ENCODE assay signal across 29 cellular contexts in the genomic region with DNA sequence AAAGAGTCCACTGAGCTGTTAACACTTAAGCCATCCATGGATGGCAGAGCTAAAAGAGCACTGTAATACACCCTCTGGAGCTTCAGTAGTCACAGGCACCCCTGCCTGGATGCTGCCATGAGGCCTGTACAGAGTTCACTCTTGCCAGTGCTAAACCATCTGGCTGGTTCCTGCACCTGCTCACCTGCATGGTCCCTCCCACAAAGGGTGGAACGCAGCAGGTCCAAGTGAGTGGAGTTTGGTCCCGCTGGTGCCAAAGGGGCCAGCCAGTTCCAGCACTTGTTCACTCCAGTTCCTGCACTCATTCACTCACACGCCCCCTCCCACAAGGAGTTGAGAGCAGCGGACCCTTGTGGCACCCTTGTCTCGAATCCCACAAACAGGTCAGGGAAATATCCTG.
"Had no signal": no experiment of that assay in that cellular context is flagged by ENCODE, and none has a peak within 500 bp of the region (broad histone marks: within the 10 kb centered on the region; RNA-seq: fewer than 3 reads in every experiment).

No MANE protein-coding gene starts in this region.

- DNase-seq: glutamatergic neuron; hypothalamus; immature natural killer cell; kidney; left ventricle myocardium inferior; mesendoderm; naive thymus-derived CD4-positive, alpha-beta T cell; ovary; retina; right cardiac atrium; stimulated activated CD4-positive, alpha-beta T cell treated with anti-CD3 and anti-CD28 coated beads, Interleukin-12 subunit alpha, Interleukin-12 subunit beta, amount 100 ng/mL, for 4 hours; stimulated activated CD4-positive, alpha-beta T cell treated with anti-CD3 and anti-CD28 coated beads, Interleukin-15, amount 100 ng/mL, for 24 hours; stimulated activated CD4-positive, alpha-beta T cell treated with anti-CD3 and anti-CD28 coated beads, Interleukin-2, amount 100 ng/mL, for 24 hours; stimulated activated CD4-positive, alpha-beta T cell treated with anti-CD3 and anti-CD28 coated beads, Interleukin-4, amount 100 ng/mL, for 1 hour; stimulated activated naive CD4-positive, alpha-beta T cell; stomach; testis; thyroid gland; trophoblast cell; upper lobe of right lung; uterus had no signal

- H3K4me1 ChIP-seq: heart left ventricle, left ventricle myocardium inferior, prostate gland, stomach, testis, thyroid gland, upper lobe of right lung, uterus had no signal

- H3K4me3 Mint-ChIP-seq: immature natural killer cell; mesothelial cell of epicardium; naive thymus-derived CD4-positive, alpha-beta T cell; natural killer cell treated with Interleukin-12 subunit alpha and Interleukin-12 subunit beta and Interleukin-15 and Interleukin-18, amount 100 ng/mL, for 72 hours; neural crest cell had no signal

- H3K4me3 ChIP-seq: heart left ventricle, left ventricle myocardium inferior, lung, ovary, prostate gland, skin epidermis, stomach, testis, thyroid gland, upper lobe of right lung, uterus had no signal

- H3K9me3 ChIP-seq: heart left ventricle, left ventricle myocardium inferior, ovary, prostate gland, testis, thyroid gland, upper lobe of right lung, uterus had no signal

- H3K4me1 Mint-ChIP-seq: immature natural killer cell; naive thymus-derived CD4-positive, alpha-beta T cell; neural crest cell had no signal

- H3K9me3 Mint-ChIP-seq: mesothelial cell of epicardium; natural killer cell treated with Interleukin-12 subunit alpha and Interleukin-12 subunit beta and Interleukin-15 and Interleukin-18, amount 100 ng/mL, for 72 hours; neural crest cell had no signal

- H3K36me3 ChIP-seq: heart left ventricle, left ventricle myocardium inferior, ovary, prostate gland, stomach, thyroid gland, upper lobe of right lung, uterus had no signal

- H3K36me3 Mint-ChIP-seq: immature natural killer cell; mesothelial cell of epicardium; naive thymus-derived CD4-positive, alpha-beta T cell; natural killer cell treated with Interleukin-12 subunit alpha and Interleukin-12 subunit beta and Interleukin-15 and Interleukin-18, amount 100 ng/mL, for 72 hours had no signal

- H3K27me3 Mint-ChIP-seq: naive thymus-derived CD4-positive, alpha-beta T cell; natural killer cell treated with Interleukin-12 subunit alpha and Interleukin-12 subunit beta and Interleukin-15 and Interleukin-18, amount 100 ng/mL, for 72 hours had no signal

- ATAC-seq: heart left ventricle; naive thymus-derived CD4-positive, alpha-beta T cell; natural killer cell treated with Interleukin-12 subunit alpha and Interleukin-12 subunit beta and Interleukin-15 and Interleukin-18, amount 100 ng/mL, for 72 hours; right cardiac atrium; sciatic nerve; upper lobe of right lung had no signal

- H3K27ac Mint-ChIP-seq: immature natural killer cell; mesothelial cell of epicardium; naive thymus-derived CD4-positive, alpha-beta T cell; natural killer cell treated with Interleukin-12 subunit alpha and Interleukin-12 subunit beta and Interleukin-15 and Interleukin-18, amount 100 ng/mL, for 72 hours had no signal
